21 cellular contexts compared by ENCODE assay signal in the genomic region with DNA sequence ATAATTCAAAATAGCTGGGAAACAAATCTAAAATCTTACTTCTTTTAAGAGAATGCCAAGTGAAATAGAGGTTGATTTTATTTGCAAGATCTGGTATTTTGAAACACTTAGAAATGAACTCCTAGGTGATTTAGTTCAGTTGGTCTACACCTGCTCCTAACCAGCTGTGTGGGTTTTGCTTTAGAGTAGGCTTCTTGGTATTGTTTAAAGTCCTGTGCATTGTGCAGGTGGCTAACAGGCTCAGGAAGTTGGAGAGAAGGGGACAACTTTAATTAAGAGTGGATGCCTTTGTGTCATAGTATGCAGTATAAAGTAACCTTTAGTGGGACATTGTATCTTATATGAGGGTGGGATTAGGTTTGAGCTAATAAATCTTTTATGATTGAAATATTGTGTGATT. TPM values are rescaled to one million over a fixed set of nuclear protein-coding genes. Genes with fewer than 3 reads are reported as not detected.
DNase-seq lines count a peak whose midpoint lies in the region; ATAC-seq, FAIRE-seq and TF ChIP-seq lines count a peak whose summit lies in the region.
"Had no signal": no experiment of that assay in that cellular context is flagged by ENCODE, and none has a peak within 500 bp of the region (broad histone marks: within the 10 kb centered on the region; RNA-seq: fewer than 3 reads in every experiment).

No MANE protein-coding gene starts in this region.

- no peaks in the 10 kb centered on the region for H3K4me1 Mint-ChIP-seq in chondrocyte (ENCODE audit: low read depth)
- H3K4me1 Mint-ChIP-seq: H9 had no signal

- H4K20me1 ChIP-seq in DND-41 (ENCODE audit: insufficient read depth, low read length): no peaks in the 10 kb centered on the region
- no peaks in the 10 kb centered on the region for H4K20me1 ChIP-seq in OCI-LY1 (ENCODE audit: insufficient read depth, low read length)

- no peak for FAIRE-seq in HTR-8/SVneo (lab: Jason Lieb, UNC)
- FAIRE-seq: D721Med, GM12878, H1, K562 had no signal

- H3K4me3 ChIP-seq in DND-41 (ENCODE audit: low read depth in 1 of 2, low read length in 2 of 2) (no peak overlapping the region), OCI-LY1 (ENCODE audit: low read depth, low read length, poor library complexity, severe bottlenecking) (no peak overlapping the region), thyroid gland (replicated peaks in 1 of 3) (no peak overlapping the region)
- H3K4me3 ChIP-seq: GM12878, K562 had no signal

- TF ChIP-seq CTCF in DND-41 (IDR thresholded peaks at IDR 0.05; ENCODE audit: borderline replicate concordance, extremely low read depth, low read length, poor library complexity, severe bottlenecking): no peak
- TF ChIP-seq CTCF in OCI-LY1 (IDR thresholded peaks at IDR 0.05; ENCODE audit: low read length): no peak
- no peak for TF ChIP-seq CTCF in thyroid gland (IDR thresholded peaks at IDR 0.05)
- no peak for TF ChIP-seq CTCF in chondrocyte (IDR thresholded peaks at IDR 0.05)

- H3K36me3 ChIP-seq in DND-41 (ENCODE audit: insufficient read depth, low read length): peaks cover 8% of the 10 kb centered on the region
- no peaks in the 10 kb centered on the region for H3K36me3 ChIP-seq in KOPT-K1 (ENCODE audit: insufficient read depth, low read length)
- H3K36me3 ChIP-seq in OCI-LY1 (ENCODE audit: insufficient read depth, low read length): no peaks in the 10 kb centered on the region
- H3K36me3 ChIP-seq in thyroid gland: no peaks in the 10 kb centered on the region

- no peaks in the 10 kb centered on the region for H3K27me3 Mint-ChIP-seq in chondrocyte (ENCODE audit: low read depth)

- H3K4me2 ChIP-seq in DND-41 (ENCODE audit: insufficient read depth, low read length): peak overlapping the region; percentile 48
- 0 out of 2 replicates have a peak overlapping the region, but pooled peaks have one; percentile 11 for H3K4me2 ChIP-seq in OCI-LY1 (ENCODE audit: low read length)

- no peak for TF ChIP-seq POLR2A in thyroid gland (IDR thresholded peaks at IDR 0.05)

- H3K4me3 Mint-ChIP-seq in chondrocyte (ENCODE audit: unreplicated experiment): no peak overlapping the region
- H3K4me3 Mint-ChIP-seq: B cell; CD4-positive, alpha-beta T cell; H9 had no signal

- H3K9me2 ChIP-seq in OCI-LY1 (ENCODE audit: low read depth, low read length): no peaks in the 10 kb centered on the region

- H3F3A ChIP-seq in OCI-LY1 (ENCODE audit: insufficient read depth, low read length): no peaks in the 10 kb centered on the region

- peak; percentile 78 for ATAC-seq in DND-41 (ENCODE audit: insufficient read depth, low read depth)
- ATAC-seq: GM12878, K562 had no signal

- H3K9ac ChIP-seq in DND-41 (ENCODE audit: low read depth, low read length): peak overlapping the region; percentile 81
- H3K9ac ChIP-seq in OCI-LY1 (ENCODE audit: low read length): peak overlapping the region; percentile 25; the same call in 1 of the 2 replicates

- H3K36me3 Mint-ChIP-seq in chondrocyte (ENCODE audit: low read depth): no peaks in the 10 kb centered on the region

- intact Hi-C loops in thyroid gland (cut with DNase I): no loop called here

- H3K27me3 ChIP-seq in DND-41 (ENCODE audit: insufficient read depth, low read length, poor library complexity) (no peaks in the 10 kb centered on the region), OCI-LY1 (ENCODE audit: insufficient read depth, low read length) (no peaks in the 10 kb centered on the region), thyroid gland (no peaks in the 10 kb centered on the region)

- H3K9me3 ChIP-seq in DND-41 (ENCODE audit: insufficient read depth, low read length, severe bottlenecking): no peaks in the 10 kb centered on the region
- no peaks in the 10 kb centered on the region for H3K9me3 ChIP-seq in KOPT-K1 (ENCODE audit: insufficient read depth, low read length, poor library complexity, severe bottlenecking)
- no peaks in the 10 kb centered on the region for H3K9me3 ChIP-seq in OCI-LY1 (ENCODE audit: low read length)
- no peaks in the 10 kb centered on the region for H3K9me3 ChIP-seq in thyroid gland
- H3K9me3 ChIP-seq: Caco-2 had no signal

- peaks cover 90% of the 10 kb centered on the region for H3K4me1 ChIP-seq in DND-41 (ENCODE audit: insufficient read depth, low read length)
- peaks cover 92% of the 10 kb centered on the region for H3K4me1 ChIP-seq in OCI-LY1 (ENCODE audit: insufficient read depth, low read length, severe bottlenecking)
- peaks cover 29 to 52% of the 10 kb centered on the region in 2 donors for H3K4me1 ChIP-seq in thyroid gland
- H3K4me1 ChIP-seq: Caco-2 had no signal

- H2AFZ ChIP-seq in DND-41 (ENCODE audit: low read depth, low read length) (no peak overlapping the region), OCI-LY1 (ENCODE audit: low read length) (no peak overlapping the region)

- H3K27ac Mint-ChIP-seq in chondrocyte (ENCODE audit: unreplicated experiment): no peak overlapping the region
- H3K27ac Mint-ChIP-seq: B cell; CD4-positive, alpha-beta T cell; H9 had no signal

- H3K79me2 ChIP-seq in DND-41 (ENCODE audit: insufficient read depth, low read length): peaks cover 70% of the 10 kb centered on the region
- H3K79me2 ChIP-seq in OCI-LY1 (ENCODE audit: insufficient read depth, low read length): peaks cover 3% of the 10 kb centered on the region; the same call in 1 of the 2 replicates

- H3K27ac ChIP-seq in DND-41 (ENCODE audit: low read length) (peak overlapping the region; percentile 92), KOPT-K1 (ENCODE audit: low read depth, low read length, poor library complexity, severe bottlenecking) (peak overlapping the region; percentile 21), OCI-LY1 (ENCODE audit: low read depth, low read length, poor library complexity, severe bottlenecking) (peak overlapping the region; percentile 88), thyroid gland (peak overlapping the region in 2 of 3 donors; percentile 7 to 66)
- H3K27ac ChIP-seq: C4-2B had no signal

- no peaks in the 10 kb centered on the region for H3K9me3 Mint-ChIP-seq in chondrocyte (ENCODE audit: low read depth)
- H3K9me3 Mint-ChIP-seq: CD4-positive, alpha-beta T cell; H9 had no signal

- DNase-seq in DND-41 (peak; percentile 76), thyroid gland (no peak), NCI-H1436 treated with DMSO at 0.1 percent for 48 hours (lab: John Stamatoyannopoulos, UW) (no peak), HTR-8/SVneo (ENCODE audit: insufficient read length, low spot score) (no peak), chondrocyte (ENCODE audit: low spot score) (no peak)
- DNase-seq: Caco-2; CD4-positive, alpha-beta T cell; DMS79 treated with DMSO at 0.1 percent for 48 hours; EL; H9 had no signal

RNA-seq across cellular contexts. Expression of gene RAG2, which starts 4.1 kb away (rescaled TPM):
- total RNA-seq in thyroid gland (10 to 100 TPM in 1 of 4 donors, 1 to 10 TPM in 1, under 1 TPM in 2; 0.20 to 25.7 (median 2.6) TPM), chondrocyte (not detected in 3 replicates)
- total RNA-seq: A172; B cell; Caco-2; CD4-positive, alpha-beta T cell; G401; GM12878; H1; H9; HT-29 had no signal

RNA-seq across cellular contexts. Expression of gene IFTAP, which starts 7.8 kb away (rescaled TPM):
- total RNA-seq in thyroid gland (100 to 1,000 TPM in 2 of 4 donors, 10 to 100 TPM in 2; 48.1 to 139 (median 99.0) TPM), chondrocyte (16.4 to 19.7 TPM (median 17.9 TPM) in 3 replicates)
- total RNA-seq: B cell had no signal

RNA-seq across cellular contexts. Expression of gene RAG1, which starts 34.3 kb away (rescaled TPM):
- total RNA-seq in thyroid gland: 1 to 10 TPM; 1.5 to 4.8 (median 4.2) TPM
- 1.1 to 1.6 TPM (median 1.3 TPM) in 3 replicates for total RNA-seq in chondrocyte
- total RNA-seq: G401 had no signal

Comparison
In these comparisons a context has a peak if more than half of its experiments do, and no peak if none do; other contexts are left out.
1. H3K27ac ChIP-seq: peak in every context shown above with its lines; median percentile 92 in DND-41; 88 in OCI-LY1; 36 in thyroid gland; 21 in KOPT-K1.